Comparison of ENCODE assay signal across 17 cellular contexts in genomic region chr14:21258889-21259787, GRCh38. TPM values are rescaled to one million over a fixed set of nuclear protein-coding genes. Genes with fewer than 3 reads are reported as not detected.
A peak's percentile ranks its signal among the peaks of the same experiment; 100 is the strongest.
DNase-seq lines count a peak whose midpoint lies in the region; ATAC-seq and TF ChIP-seq lines count a peak whose summit lies in the region.
"Had no signal": no experiment of that assay in that cellular context is flagged by ENCODE, and none has a peak within 500 bp of the region (broad histone marks: within the 10 kb centered on the region; RNA-seq: fewer than 3 reads in every experiment).

No MANE protein-coding gene starts in this region.

- H3K27ac Mint-ChIP-seq in activated T-helper 2 cell treated with anti-CD3 and anti-CD28 coated beads, Interferon-gamma antibody, Interleukin-2, Interleukin-4, amounts not matched to agents 10 μg/mL and 5 μg/mL and 100 μg/mL, durations not matched to agents 14 hours and 24 hours and 36 hours = peak overlapping the region; percentile 65

- H3K36me3 Mint-ChIP-seq in activated T-helper 2 cell treated with anti-CD3 and anti-CD28 coated beads, Interferon-gamma antibody, Interleukin-2, Interleukin-4, amounts not matched to agents 10 μg/mL and 5 μg/mL and 100 μg/mL, durations not matched to agents 14 hours and 24 hours and 36 hours (ENCODE audit: low read depth) = peaks cover 92% of the 10 kb centered on the region

- H3K27me3 ChIP-seq in BLaER1 (no peaks in the 10 kb centered on the region), mucosa of stomach (ENCODE audit: control insufficient read depth, insufficient read depth, low read length) (no peaks in the 10 kb centered on the region)
- H3K27me3 ChIP-seq: dorsolateral prefrontal cortex, pancreas had no signal

- H4K20me1 ChIP-seq in BLaER1 = peaks cover 100% of the 10 kb centered on the region

- ATAC-seq in GM18505 (IDR thresholded peaks at IDR 0.05; ENCODE audit: unreplicated experiment) (no peak), esophagus mucosa (no peak)
- ATAC-seq: left colon, pancreas had no signal

- H3K27me3 Mint-ChIP-seq in activated T-helper 2 cell treated with anti-CD3 and anti-CD28 coated beads, Interferon-gamma antibody, Interleukin-2, Interleukin-4, amounts not matched to agents 10 μg/mL and 5 μg/mL and 100 μg/mL, durations not matched to agents 14 hours and 24 hours and 36 hours (ENCODE audit: low read depth) = no peaks in the 10 kb centered on the region

- H3K4me1 ChIP-seq in BLaER1 = peaks cover 75% of the 10 kb centered on the region
- peaks cover 34% of the 10 kb centered on the region for H3K4me1 ChIP-seq in mucosa of stomach (ENCODE audit: control insufficient read depth, insufficient read depth, low read length)

- TF ChIP-seq POLR2A in GM18505 (IDR thresholded peaks at IDR 0.05; ENCODE audit: borderline replicate concordance, extremely low read depth, insufficient read depth, insufficient read length) = peak; percentile 66

- H3K4me2 ChIP-seq in BLaER1 = peak overlapping the region; percentile 27; the same call in 1 of the 2 replicates

- intact Hi-C loops in activated T-helper 2 cell treated with anti-CD3 and anti-CD28 coated beads, Interferon-gamma antibody, Interleukin-2, Interleukin-4, amounts not matched to agents 10 μg/mL and 5 μg/mL and 100 μg/mL, durations not matched to agents 14 hours and 24 hours and 36 hours (cut with micrococcal nuclease) = no loop called here

- peak overlapping the region; percentile 41 for H3K4me3 Mint-ChIP-seq in activated T-helper 2 cell treated with anti-CD3 and anti-CD28 coated beads, Interferon-gamma antibody, Interleukin-2, Interleukin-4, amounts not matched to agents 10 μg/mL and 5 μg/mL and 100 μg/mL, durations not matched to agents 14 hours and 24 hours and 36 hours (ENCODE audit: low read depth)

- H3K4me3 ChIP-seq in BLaER1 (no peak overlapping the region), mucosa of stomach (ENCODE audit: low read length) (no peak overlapping the region)
- H3K4me3 ChIP-seq: pancreas had no signal

- H3K9ac ChIP-seq in BLaER1 = no peak overlapping the region; the same call in 1 of the 2 replicates
- peak overlapping the region; percentile 5 for H3K9ac ChIP-seq in mucosa of stomach (ENCODE audit: low read length)

- H3K9me3 Mint-ChIP-seq in activated T-helper 2 cell treated with anti-CD3 and anti-CD28 coated beads, Interferon-gamma antibody, Interleukin-2, Interleukin-4, amounts not matched to agents 10 μg/mL and 5 μg/mL and 100 μg/mL, durations not matched to agents 14 hours and 24 hours and 36 hours = no peaks in the 10 kb centered on the region

- H3K27ac ChIP-seq in BLaER1 = no peak overlapping the region
- H3K27ac ChIP-seq: dorsolateral prefrontal cortex, pancreas had no signal

- H3K36me3 ChIP-seq in BLaER1 (peaks cover 97% of the 10 kb centered on the region), mucosa of stomach (ENCODE audit: control insufficient read depth, insufficient read depth, low read length) (peaks cover 20% of the 10 kb centered on the region)

- H3K4me1 Mint-ChIP-seq in activated T-helper 2 cell treated with anti-CD3 and anti-CD28 coated beads, Interferon-gamma antibody, Interleukin-2, Interleukin-4, amounts not matched to agents 10 μg/mL and 5 μg/mL and 100 μg/mL, durations not matched to agents 14 hours and 24 hours and 36 hours (ENCODE audit: low read depth) = peaks cover 66% of the 10 kb centered on the region

- H3K9me3 ChIP-seq in BLaER1 = no peaks in the 10 kb centered on the region
- no peaks in the 10 kb centered on the region for H3K9me3 ChIP-seq in mucosa of stomach (ENCODE audit: control insufficient read depth, low read length)
- H3K9me3 ChIP-seq: pancreas had no signal

- no peak for DNase-seq in activated T-helper 2 cell treated with anti-CD3 and anti-CD28 coated beads, Interferon-gamma antibody, Interleukin-2, Interleukin-4, amounts not matched to agents 10 μg/mL and 5 μg/mL and 100 μg/mL, durations not matched to agents 14 hours and 24 hours and 36 hours (ENCODE audit: low spot score)
- DNase-seq in NCI-H748 treated with DMSO at 0.1 percent for 48 hours (lab: John Stamatoyannopoulos, UW) (no peak), DMS79 (lab: John Stamatoyannopoulos, UW) (no peak)
- DNase-seq in NK-92 treated with Interleukin-12 subunit alpha and Interleukin-12 subunit beta, amount 100 ng/mL, for 24 hours (lab: John Stamatoyannopoulos, UW) = no peak
- DNase-seq: amniotic stem cell, COR-L47, dorsolateral prefrontal cortex, foreskin melanocyte, left colon, NCI-H1092 treated with DMSO at 0.1 percent for 48 hours, NCI-H510A, pancreas, SHP77 had no signal

RNA-seq across cellular contexts. Expression of gene HNRNPC, which starts 10.1 kb away (rescaled TPM):
- 972 and 976 TPM in 2 replicates for total RNA-seq in activated T-helper 2 cell treated with anti-CD3 and anti-CD28 coated beads, Interferon-gamma antibody, Interleukin-2, Interleukin-4, amounts not matched to agents 10 μg/mL and 5 μg/mL and 100 μg/mL, durations not matched to agents 14 hours and 24 hours and 36 hours
- total RNA-seq in esophagus mucosa = 415 TPM

RNA-seq across cellular contexts. Expression of gene RPGRIP1, which starts 20.7 kb away (rescaled TPM):
- total RNA-seq in activated T-helper 2 cell treated with anti-CD3 and anti-CD28 coated beads, Interferon-gamma antibody, Interleukin-2, Interleukin-4, amounts not matched to agents 10 μg/mL and 5 μg/mL and 100 μg/mL, durations not matched to agents 14 hours and 24 hours and 36 hours = not detected in 2 replicates
- total RNA-seq in esophagus mucosa = not detected
